In genomic region chr16:47143329-47143676, GRCh38 we compare ENCODE assay signal across 8 cellular contexts. TPM values are rescaled to one million over a fixed set of nuclear protein-coding genes. Genes with fewer than 3 reads are reported as not detected.
DNase-seq lines count a peak whose midpoint lies in the region; ATAC-seq, FAIRE-seq and TF ChIP-seq lines count a peak whose summit lies in the region.

No MANE protein-coding gene starts in this region.

- CTCF ChIA-PET in K562 (lab: Yijun Ruan, JAX; ENCODE audit: low intra/inter-chr PET ratio) = interaction anchor here (0.7 to 1.0 kb wide), 4 partner anchors 107 to 1022 kb away, joined by 3 to 4 read pairs (median 3); no protein-coding TSS in a partner anchor

- peak overlapping the region; percentile 71 to 98; a peak in 3 of 4 replicates for H3K9ac ChIP-seq in K562 (ENCODE audit: insufficient read depth in 1 of 2, low read depth in 2 of 2, low read length in 2 of 2)
- peak overlapping the region; percentile 66; the same call in 1 of the 2 replicates for H3K9ac ChIP-seq in iPS-20b (ENCODE audit: low read depth, low read length)

- ATAC-seq in HG02798 (IDR thresholded peaks at IDR 0.05; ENCODE audit: poor library complexity, unreplicated experiment) = peak; percentile 75
- peak; percentile 93 for ATAC-seq in K562

- TF ChIP-seq RAD21 in K562 (CRISPR knock-in tag; conservative IDR thresholded peaks at IDR 0.05 in 1 of 2, IDR thresholded peaks at IDR 0.05 in 1 of 2) = peak; percentile 34 to 62

- no peak for TF ChIP-seq EP300 in K562 (IDR thresholded peaks at IDR 0.05; ENCODE audit: low read length)

- H3K27ac ChIP-seq in K562 (ENCODE audit: extremely low read depth, low read depth, low read length) (peak overlapping the region; percentile 81), iPS-20b (ENCODE audit: low read length) (no peak overlapping the region), spleen (peak overlapping the region; percentile 27 to 90 (median 86))

- WGBS in K562 (ENCODE audit: insufficient coverage, low coverage, missing lambda C conversion rate) = 0% methylated on average over 35 of the region's 55 CpGs
- 0 to 1% (median 1%) methylated on average over 13 to 55 of the region's 55 CpGs for WGBS in spleen, 5 donors

- H3K27me3 ChIP-seq in K562 (ENCODE audit: control insufficient read depth in 2 of 2, insufficient read depth in 2 of 2, low read length in 2 of 2) (no peaks in the 10 kb centered on the region), iPS-20b (ENCODE audit: insufficient read depth, low read length) (peaks cover 36% of the 10 kb centered on the region), spleen (replicated peaks in 1 of 7) (peaks cover 0 to 38% (median 6%) of the 10 kb centered on the region in 7 donors)

- H3K4me1 ChIP-seq in K562 (replicated peaks in 1 of 2; ENCODE audit: control insufficient read depth in 2 of 2, insufficient read depth in 2 of 2, low read length in 2 of 2) (peaks cover 5 to 25% of the 10 kb centered on the region in 2 experiments; a peak in 4 of 5 replicates), iPS-20b (ENCODE audit: insufficient read depth, low read length) (peaks cover 4% of the 10 kb centered on the region; the same call in 1 of the 2 replicates), spleen (peaks cover 3 to 55% (median 29%) of the 10 kb centered on the region in 6 donors)

- POLR2A ChIA-PET in K562 (lab: Yijun Ruan, JAX) = interaction anchor here (0.7 to 0.9 kb wide), 5 partner anchors 77 to 980 kb away, joined by 3 to 4 read pairs (median 3); no protein-coding TSS in a partner anchor

- no peaks in the 10 kb centered on the region; the same call in none of the 2 replicates for H4K20me1 ChIP-seq in K562 (replicated peaks; ENCODE audit: control insufficient read depth, insufficient read depth, low read length)

- in situ Hi-C loops in K562 (cut with MboI) = no loop called here

- H3K4me2 ChIP-seq in K562 (ENCODE audit: insufficient read depth, low read length) = peak overlapping the region; percentile 86

- H2AFZ ChIP-seq in K562 (ENCODE audit: low read depth, low read length) = peak overlapping the region; percentile 87

- H3K36me3 ChIP-seq in K562 (ENCODE audit: control insufficient read depth, insufficient read depth, low read length) (peaks cover 8% of the 10 kb centered on the region; the same call in 1 of the 3 replicates), iPS-20b (ENCODE audit: insufficient read depth, low read depth, low read length) (no peaks in the 10 kb centered on the region), spleen (no peaks in the 10 kb centered on the region)

- TF ChIP-seq POLR2A in K562 (conservative IDR thresholded peaks at IDR 0.05) (no peak; the same call in 1 of the 2 replicates), spleen (IDR thresholded peaks at IDR 0.05) (no peak)

- TF ChIP-seq CTCF in K562 (IDR thresholded peaks at IDR 0.05 in 2 of 3, conservative IDR thresholded peaks at IDR 0.05 in 1 of 3; ENCODE audit: insufficient read depth in 2 of 3, low read depth in 1 of 3, low read length in 3 of 3) = peak; percentile 64 to 96 (median 82)
- peak in 9 of 11 experiments; percentile 16 to 89 (median 86) for TF ChIP-seq CTCF in spleen (IDR thresholded peaks at IDR 0.05 in 8 of 11, conservative IDR thresholded peaks at IDR 0.05 in 3 of 11)

- intact Hi-C loops in K562 (cut with micrococcal nuclease) = loop anchor here (5.0 kb wide), 2 partner anchors 319 to 914 kb away; partner anchors contain the start of genes ITFG1 and PHKB
- intact Hi-C loops in spleen (cut with DNase I; ENCODE audit: low total_unique reads) = loop anchor here (5.0 to 10.0 kb wide), 3 partner anchors 106 to 1014 kb away; partner anchors contain the start of genes ABCC12 and DNAJA2

- H3K4me3 ChIP-seq in K562 = peak overlapping the region; percentile 64
- H3K4me3 ChIP-seq in iPS-20b (ENCODE audit: low read length) = peak overlapping the region; percentile 70; the same call in 1 of the 2 replicates
- peak overlapping the region; percentile 53 to 88 (median 68) for H3K4me3 ChIP-seq in spleen

- FAIRE-seq in K562 (lab: Jason Lieb, UNC) = no peak

- no peaks in the 10 kb centered on the region for H3K9me1 ChIP-seq in K562 (ENCODE audit: control insufficient read depth, insufficient read depth, low read length)

- peak; percentile 21 for DNase-seq in NCI-H2029 (lab: John Stamatoyannopoulos, UW)
- no peak for DNase-seq in NCI-H2029 treated with DMSO at 0.1 percent for 48 hours (lab: John Stamatoyannopoulos, UW)
- peak; percentile 8 for DNase-seq in NCI-H128 (lab: John Stamatoyannopoulos, UW; ENCODE audit: unreplicated experiment)
- DNase-seq in T1000 (lab: John Stamatoyannopoulos, UW) = peak; percentile 62
- peak; percentile 81 to 90 (median 86) for DNase-seq in K562 (ENCODE audit: extremely low read depth in 1 of 4, low spot score in 3 of 4)
- DNase-seq in spleen = peak; percentile 92

- 0 out of 2 replicates have a peak, but pooled peaks cover 2% of the 10 kb centered on the region for H3K9me3 ChIP-seq in K562 (replicated peaks; ENCODE audit: control insufficient read depth, insufficient read depth, low read depth, low read length)
- H3K9me3 ChIP-seq in iPS-20b (ENCODE audit: insufficient read depth, low read depth, low read length) = no peaks in the 10 kb centered on the region
- H3K9me3 ChIP-seq in spleen = no peaks in the 10 kb centered on the region

- H3K79me2 ChIP-seq in K562 (ENCODE audit: control insufficient read depth, insufficient read depth, low read length) = peaks cover 51% of the 10 kb centered on the region

- BruUV-seq in K562 (replicated peaks; lab: Mats Ljungman, UMichigan) = no TSS peak

TF ChIP-seq in K562, 482 proteins besides CTCF, POLR2A, EP300 and RAD21 (continues in another document):
- TF ChIP-seq AFF4 (CRISPR knock-in tag; IDR thresholded peaks at IDR 0.05) (no peak), SP1 (CRISPR knock-in tag; IDR thresholded peaks at IDR 0.05) (no peak), FUS (optimal IDR thresholded peaks at IDR 0.05; ENCODE audit: low read depth, low read length) (peak; percentile 30), KAT7 (CRISPR knock-in tag; IDR thresholded peaks at IDR 0.05; ENCODE audit: borderline replicate concordance) (peak; percentile 80; the same call in 1 of the 2 replicates), EGR1 (conservative IDR thresholded peaks at IDR 0.05) (no peak)
- TF ChIP-seq, protein P1, sequence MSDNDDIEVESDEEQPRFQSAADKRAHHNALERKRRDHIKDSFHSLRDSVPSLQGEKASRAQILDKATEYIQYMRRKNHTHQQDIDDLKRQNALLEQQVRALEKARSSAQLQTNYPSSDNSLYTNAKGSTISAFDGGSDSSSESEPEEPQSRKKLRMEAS (CRISPR knock-in tag; IDR thresholded peaks at IDR 0.05) = 0 out of 2 replicates have a peak, but pooled peaks have one; percentile 24

RNA-seq across cellular contexts. Expression of gene NETO2, which starts 0.4 kb away (rescaled TPM):
- total RNA-seq in K562 (2011; cell fraction: chromatin; rRNA removed; ENCODE audit: low replicate concordance) = 13.9 and 26.2 TPM in 2 replicates
- 11.7 and 12.4 TPM in 2 replicates for total RNA-seq in K562 (2011; cell fraction: nucleolus; rRNA removed)
- total RNA-seq in K562 (2011; cell fraction: nucleoplasm; rRNA removed) = 19.5 and 23.9 TPM in 2 replicates
- total RNA-seq in K562 (2014; rRNA removed) = 10.9 and 15.2 TPM in 2 replicates
- 24.3 and 24.4 TPM in 2 replicates for total RNA-seq in K562 (2014; rRNA removed; fragmentation: Illumina TruSeq; extraction: Trizol)
- 28.2 and 32.8 TPM in 2 replicates for total RNA-seq in K562 (2015; rRNA removed; fragmentation: Illumina TruSeq; extraction: Trizol)
- total RNA-seq in K562 (2021) = 16.2 and 19.0 TPM in 2 replicates
- 29.5 and 31.4 TPM in 2 replicates for polyA plus RNA-seq in K562 (2011; rRNA removed)
- polyA plus RNA-seq in K562 (2011; cell fraction: cytosol; rRNA removed) = 15.4 and 21.9 TPM in 2 replicates
- polyA plus RNA-seq in K562 (2011; cell fraction: nucleus; rRNA removed) = 38.1 and 43.2 TPM in 2 replicates
- 12.1 and 17.1 TPM in 2 replicates for polyA plus RNA-seq in K562 (2012)
- polyA plus RNA-seq in K562 (2014; fragmentation: Illumina TruSeq; extraction: Trizol) = 26.2 and 37.0 TPM in 2 replicates
- polyA plus RNA-seq in K562 (2014; fragmentation: Nextera tagmentation; extraction: Ambion mirVana) = 1 to 10 TPM; 4.1 to 6.3 TPM
- polyA plus RNA-seq in K562 (2014; rRNA removed) = 22.2 and 31.2 TPM in 2 replicates
- 27.8 and 32.8 TPM in 2 replicates for polyA minus RNA-seq in K562 (2011; rRNA and poly(A)+ RNA removed)
- polyA minus RNA-seq in K562 (2011; cell fraction: cytosol; rRNA and poly(A)+ RNA removed) = 13.9 and 14.2 TPM in 2 replicates
- polyA minus RNA-seq in K562 (2011; cell fraction: nucleus; rRNA and poly(A)+ RNA removed) = 6.1 and 8.4 TPM in 2 replicates
- 10 to 100 TPM; 18.7 to 59.8 (median 30.5) TPM for total RNA-seq in spleen
- 10 to 100 TPM in 1 of 3 donors, 1 to 10 TPM in 2; 6.6 to 12.2 (median 6.8) TPM for polyA plus RNA-seq in spleen
